Comparison of ENCODE assay signal across 21 cellular contexts in genomic region chr1:178528219-178528962, GRCh38. TPM values are rescaled to one million over a fixed set of nuclear protein-coding genes. Genes with fewer than 3 reads are reported as not detected.
"Had no signal": no experiment of that assay in that cellular context is flagged by ENCODE, and none has a peak within 500 bp of the region (broad histone marks: within the 10 kb centered on the region; RNA-seq: fewer than 3 reads in every experiment).

No MANE protein-coding gene starts in this region.

- H3K79me2 ChIP-seq: hepatocyte had no signal

- H3K27ac ChIP-seq: adrenal gland, hepatocyte, upper lobe of left lung had no signal

- H3K4me2 ChIP-seq: hepatocyte had no signal

- DNase-seq: activated CD4-positive, CD25-positive, alpha-beta regulatory T cell treated with anti-CD3 and anti-CD28 coated beads, Interleukin-2, amount 50 U/mL, for 72 hours; activated naive CD4-positive, alpha-beta T cell treated with anti-CD3 and anti-CD28 coated beads, Interleukin-2, amount 50 U/mL, for 16 hours; activated T-cell treated with anti-CD3 and anti-CD28 coated beads for 4 hours; adrenal gland; mammary epithelial cell; naive thymus-derived CD8-positive, alpha-beta T cell; retina; stimulated activated CD4-positive, alpha-beta T cell treated with anti-CD3 and anti-CD28 coated beads, Interleukin-4, amount 100 ng/mL, for 24 hours; stimulated activated naive CD8-positive, alpha-beta T cell treated with anti-CD3 and anti-CD28 coated beads, Interleukin-15, Interleukin-2, amounts not matched to agents 100 U/mL and 50 U/mL, for 24 hours; upper lobe of left lung had no signal

- H3K27me3 ChIP-seq: adrenal gland, hepatocyte, upper lobe of left lung had no signal

- H3K4me1 ChIP-seq: adrenal gland had no signal

- H3K36me3 ChIP-seq: adrenal gland, upper lobe of left lung had no signal

- H2AFZ ChIP-seq: hepatocyte had no signal

- H3K4me3 ChIP-seq: adrenal gland, dorsolateral prefrontal cortex, hepatocyte, upper lobe of left lung had no signal

- ATAC-seq: naive thymus-derived CD8-positive, alpha-beta T cell; stimulated activated naive CD8-positive, alpha-beta T cell treated with anti-CD3 and anti-CD28 coated beads, Interleukin-15, Interleukin-2, amounts not matched to agents 100 U/mL and 50 U/mL, for 24 hours had no signal

- H3K9me3 ChIP-seq: adrenal gland, upper lobe of left lung had no signal

RNA-seq across cellular contexts. Expression of gene TEX35, which starts 15.5 kb away (rescaled TPM):
- total RNA-seq: activated CD8-positive, alpha-beta memory T cell treated with anti-CD3 and anti-CD28 coated beads for 36 hours; activated T-helper 2 cell treated with anti-CD3 and anti-CD28 coated beads, Interferon-gamma antibody, Interleukin-2, Interleukin-4, amounts not matched to agents 10 μg/mL and 5 μg/mL and 100 μg/mL, durations not matched to agents 14 hours and 24 hours and 36 hours; adrenal gland; cardiac septum; hepatocyte; left lobe of liver; mammary epithelial cell; mucosa of gallbladder; naive thymus-derived CD8-positive, alpha-beta T cell; skeletal muscle tissue; temporal lobe; upper lobe of left lung had no signal
- polyA plus RNA-seq: adrenal gland; hepatocyte; mammary epithelial cell; naive thymus-derived CD8-positive, alpha-beta T cell had no signal

RNA-seq across cellular contexts. Expression of gene CLEC20A, which starts 31.6 kb away (rescaled TPM):
- total RNA-seq: activated CD8-positive, alpha-beta memory T cell treated with anti-CD3 and anti-CD28 coated beads for 36 hours; activated T-helper 2 cell treated with anti-CD3 and anti-CD28 coated beads, Interferon-gamma antibody, Interleukin-2, Interleukin-4, amounts not matched to agents 10 μg/mL and 5 μg/mL and 100 μg/mL, durations not matched to agents 14 hours and 24 hours and 36 hours; adrenal gland; cardiac septum; hepatocyte; left lobe of liver; mammary epithelial cell; skeletal muscle tissue; temporal lobe; upper lobe of left lung had no signal
- polyA plus RNA-seq: adrenal gland; esophagus; hepatocyte; keratinocyte; mammary epithelial cell; naive thymus-derived CD8-positive, alpha-beta T cell had no signal
